24 cellular contexts compared by ENCODE assay signal in genomic region chr12:3182426-3182825, GRCh38.
A peak's percentile ranks its signal among the peaks of the same experiment; 100 is the strongest.
DNase-seq lines count a peak whose midpoint lies in the region; ATAC-seq, FAIRE-seq and TF ChIP-seq lines count a peak whose summit lies in the region.
"Had no signal": no experiment of that assay in that cellular context is flagged by ENCODE, and none has a peak within 500 bp of the region (broad histone marks: within the 10 kb centered on the region; RNA-seq: fewer than 3 reads in every experiment).

No MANE protein-coding gene starts in this region.

- peaks cover 15% of the 10 kb centered on the region for H3F3A ChIP-seq in neural progenitor cell (ENCODE audit: low read depth)

- TF ChIP-seq RAD21 in A549 (conservative IDR thresholded peaks at IDR 0.05 in 1 of 2, IDR thresholded peaks at IDR 0.05 in 1 of 2), result no peak

- FAIRE-seq in A549 (lab: Jason Lieb, UNC), result no peak
- FAIRE-seq: GM12892 had no signal

- H3K4me1 ChIP-seq in A549 (0 out of 3 replicates have a peak, but pooled peaks cover 3% of the 10 kb centered on the region), neural progenitor cell (peaks cover 46% of the 10 kb centered on the region)

- H3K9ac ChIP-seq in neural progenitor cell, result no peak overlapping the region
- H3K9ac ChIP-seq: BLaER1, SK-N-SH had no signal

- H3K9me3 ChIP-seq in A549 (no peaks in the 10 kb centered on the region), neural progenitor cell (ENCODE audit: low read depth) (no peaks in the 10 kb centered on the region)
- H3K9me3 ChIP-seq: BLaER1, SK-N-SH had no signal

- peaks cover 38% of the 10 kb centered on the region for H4K20me1 ChIP-seq in neural progenitor cell (ENCODE audit: low read depth)

- TF ChIP-seq POLR2A in A549 (IDR thresholded peaks at IDR 0.05; ENCODE audit: low read length), result no peak

- POLR2A ChIA-PET in A549 (lab: Yijun Ruan, JAX), result no interaction called here

- H3K27ac ChIP-seq in A549, result peak overlapping the region in 1 of 2 experiments; percentile 71; a peak in 3 of 6 replicates
- H3K27ac ChIP-seq in neural progenitor cell, result no peak overlapping the region
- H3K27ac ChIP-seq: BLaER1 had no signal

- H3K36me3 Mint-ChIP-seq in neural progenitor cell, result no peaks in the 10 kb centered on the region
- H3K36me3 Mint-ChIP-seq: CD4-positive, CD25-positive, alpha-beta regulatory T cell had no signal

- no peak for TF ChIP-seq EP300 in A549 (IDR thresholded peaks at IDR 0.05)

- peaks cover 46% of the 10 kb centered on the region for H3K4me1 Mint-ChIP-seq in neural progenitor cell
- H3K4me1 Mint-ChIP-seq: CD4-positive, CD25-positive, alpha-beta regulatory T cell had no signal

- H2AFZ ChIP-seq in neural progenitor cell (replicated peaks), result no peak overlapping the region

- no peaks in the 10 kb centered on the region for H3K36me3 ChIP-seq in neural progenitor cell
- H3K36me3 ChIP-seq: BLaER1 had no signal

- H3K9me3 Mint-ChIP-seq in neural progenitor cell, result no peaks in the 10 kb centered on the region
- H3K9me3 Mint-ChIP-seq: CD4-positive, CD25-positive, alpha-beta regulatory T cell had no signal

- WGBS in A549 (ENCODE audit: missing lambda C conversion rate), result 79% methylated on average over 4 of the region's 5 CpGs

- H3K4me3 ChIP-seq in A549 (no peak overlapping the region), fibroblast of mammary gland (ENCODE audit: control insufficient read depth, low read depth, low read length) (no peak overlapping the region), neural progenitor cell (no peak overlapping the region)
- H3K4me3 ChIP-seq: BLaER1 had no signal

- H3K27me3 ChIP-seq in neural progenitor cell, result no peaks in the 10 kb centered on the region
- H3K27me3 ChIP-seq: BLaER1 had no signal

- peak overlapping the region; percentile 24 for H3K27ac Mint-ChIP-seq in neural progenitor cell
- H3K27ac Mint-ChIP-seq: CD4-positive, CD25-positive, alpha-beta regulatory T cell had no signal

- ATAC-seq in A549, result no peak
- ATAC-seq in HG03442 (IDR thresholded peaks at IDR 0.05; ENCODE audit: unreplicated experiment), result no peak
- ATAC-seq: PC-3 had no signal

- no peaks in the 10 kb centered on the region for H3K79me2 ChIP-seq in neural progenitor cell (ENCODE audit: low read depth)

- no peak for DNase-seq in A549 (ENCODE audit: low read depth in 1 of 2, low spot score in 1 of 2)
- peak; percentile 40 for DNase-seq in amniotic epithelial cell (ENCODE audit: low read depth)
- peak; percentile 26 for DNase-seq in fibroblast of mammary gland (ENCODE audit: low read depth)
- DNase-seq in neural progenitor cell (ENCODE audit: low spot score), result no peak
- DNase-seq in NCI-H1105 treated with DMSO at 0.1 percent for 48 hours (lab: John Stamatoyannopoulos, UW), result no peak
- no peak for DNase-seq in AG08395 (ENCODE audit: low spot score)
- DNase-seq in GM19238 (ENCODE audit: insufficient read length, low spot score), result no peak
- DNase-seq: 8988T; CD4-positive, CD25-positive, alpha-beta regulatory T cell; DMS153; DND-41; GOT3; HCEC 1CT; NCI-H1092; NCI-H1436 treated with DMSO at 0.1 percent for 48 hours; NCI-H187 treated with DMSO at 0.1 percent for 48 hours; NCI-H2171 treated with DMSO at 0.1 percent for 48 hours; NCI-H524; NCI-H748 treated with DMSO at 0.1 percent for 48 hours; PC-3; SK-N-SH had no signal

- CTCF ChIA-PET in A549 (lab: Yijun Ruan, JAX), result interaction anchor here (0.7 to 2.1 kb wide), 6 partner anchors 17 to 145 kb away, joined by 3 to 9 read pairs (median 3); no protein-coding TSS in a partner anchor

- TF ChIP-seq CTCF in A549 (IDR thresholded peaks at IDR 0.05), result no peak
- no peak for TF ChIP-seq CTCF in fibroblast of mammary gland (conservative IDR thresholded peaks at IDR 0.05; ENCODE audit: control insufficient read depth, insufficient read depth, low read depth, low read length)
- no peak for TF ChIP-seq CTCF in neural progenitor cell (IDR thresholded peaks at IDR 0.05)

- peaks cover 8% of the 10 kb centered on the region for H3K27me3 Mint-ChIP-seq in neural progenitor cell (ENCODE audit: insufficient read depth, low read depth)

- no peak overlapping the region for H3K4me2 ChIP-seq in A549
- no peak overlapping the region for H3K4me2 ChIP-seq in neural progenitor cell
- H3K4me2 ChIP-seq: BLaER1, SK-N-SH had no signal

- H3K4me3 Mint-ChIP-seq in neural progenitor cell, result no peak overlapping the region
- H3K4me3 Mint-ChIP-seq: CD4-positive, CD25-positive, alpha-beta regulatory T cell had no signal

TF ChIP-seq in A549, 52 proteins besides CTCF, POLR2A, EP300 and RAD21:
- TF ChIP-seq KDM5A (IDR thresholded peaks at IDR 0.05), result no peak
- TF ChIP-seq MAFK (IDR thresholded peaks at IDR 0.05; ENCODE audit: partially characterized antibody), result peak; percentile 53

Comparison
In these comparisons a context has a peak if more than half of its experiments do, and no peak if none do; other contexts are left out.
1. DNase-seq: peak in amniotic epithelial cell (single experiment) and fibroblast of mammary gland (single experiment); none in A549 (0 of 2), neural progenitor cell (single experiment), NCI-H1105 treated with DMSO at 0.1 percent for 48 hours (single experiment), AG08395 (single experiment) and GM19238 (single experiment).